In genomic region chr11:370087-370941, GRCh38 we compare ENCODE assay signal across 8 cellular contexts. TPM values are rescaled to one million over a fixed set of nuclear protein-coding genes. Genes with fewer than 3 reads are reported as not detected.
DNase-seq lines count a peak whose midpoint lies in the region; ATAC-seq, FAIRE-seq and TF ChIP-seq lines count a peak whose summit lies in the region.

No MANE protein-coding gene starts in this region.

- DNase-seq in A549 (ENCODE audit: low read depth in 1 of 2, low spot score in 1 of 2), result no peak
- DNase-seq in GM19239 (ENCODE audit: insufficient read length, low spot score), result peak; percentile 31
- DNase-seq in astrocyte of the cerebellum (ENCODE audit: low read depth), result no peak
- DNase-seq in kidney epithelial cell (ENCODE audit: low read depth), result no peak
- DNase-seq in NCI-H1694 (lab: John Stamatoyannopoulos, UW), result no peak
- DNase-seq in NCI-H1417 treated with DMSO at 0.1 percent for 48 hours (lab: John Stamatoyannopoulos, UW), result no peak

- CTCF ChIA-PET in A549 (lab: Yijun Ruan, JAX), result interaction anchor here (1.3 to 2.9 kb wide), 3 partner anchors 8 to 149 kb away, joined by 3 to 10 read pairs (median 8); no protein-coding TSS in a partner anchor

- no peak for TF ChIP-seq CTCF in A549 (IDR thresholded peaks at IDR 0.05)
- TF ChIP-seq CTCF in astrocyte of the cerebellum (IDR thresholded peaks at IDR 0.05; ENCODE audit: low read depth, low read length, missing control alignments), result peak; percentile 6
- no peak for TF ChIP-seq CTCF in kidney epithelial cell (IDR thresholded peaks at IDR 0.05; ENCODE audit: insufficient read depth, low read length, poor library complexity, severe bottlenecking)

- no peaks in the 10 kb centered on the region for H3K9me3 ChIP-seq in A549

- POLR2A ChIA-PET in A549 (lab: Yijun Ruan, JAX), result interaction anchor here (0.6 kb wide), 1 partner anchor 136 kb away, joined by 3 read pairs; no protein-coding TSS in a partner anchor

- peak overlapping the region; percentile 44 to 89; a peak in 4 of 6 replicates for H3K27ac ChIP-seq in A549

- peak overlapping the region; percentile 60 for H3K4me3 ChIP-seq in A549
- H3K4me3 ChIP-seq in astrocyte of the cerebellum (ENCODE audit: low read depth, low read length), result peak overlapping the region; percentile 58
- peak overlapping the region; percentile 45 for H3K4me3 ChIP-seq in kidney epithelial cell (ENCODE audit: low read depth, low read length)

- no peak for TF ChIP-seq EP300 in A549 (IDR thresholded peaks at IDR 0.05)

- peaks cover 39% of the 10 kb centered on the region for H3K27me3 ChIP-seq in kidney epithelial cell (ENCODE audit: control insufficient read depth, insufficient read depth, low read length)

- peak overlapping the region; percentile 71 for H3K4me2 ChIP-seq in A549

- peaks cover 16% of the 10 kb centered on the region; the same call in 2 of the 3 replicates for H3K4me1 ChIP-seq in A549

- 58% methylated on average over 23 of the region's 40 CpGs for WGBS in A549 (ENCODE audit: missing lambda C conversion rate)

- ATAC-seq in A549 (0 out of 6 replicates have a peak, but pooled peaks of 1 of the 2 experiments have one; percentile 3), HG03378 (IDR thresholded peaks at IDR 0.05; ENCODE audit: unreplicated experiment) (no peak), GM21515 (IDR thresholded peaks at IDR 0.05; ENCODE audit: unreplicated experiment) (no peak)

- no peak for TF ChIP-seq POLR2A in A549 (IDR thresholded peaks at IDR 0.05; ENCODE audit: low read length)

- no peaks in the 10 kb centered on the region for H3K36me3 ChIP-seq in kidney epithelial cell (ENCODE audit: control insufficient read depth, insufficient read depth, low read length)

- no peak for TF ChIP-seq RAD21 in A549 (conservative IDR thresholded peaks at IDR 0.05 in 1 of 2, IDR thresholded peaks at IDR 0.05 in 1 of 2)

- FAIRE-seq in A549 (lab: Jason Lieb, UNC) (no peak), GM19239 (lab: Jason Lieb, UNC) (no peak)

- in situ Hi-C loops in astrocyte of the cerebellum (cut with HindIII; ENCODE audit: low sequenced_read_pairs), result no loop called here

TF ChIP-seq in A549, 52 proteins besides CTCF, POLR2A, EP300 and RAD21:
- TF ChIP-seq BCL3 (IDR thresholded peaks at IDR 0.05) (no peak), GATA3 (IDR thresholded peaks at IDR 0.05; ENCODE audit: borderline replicate concordance) (no peak), SMC3 (IDR thresholded peaks at IDR 0.05) (no peak), RNF2 (IDR thresholded peaks at IDR 0.05; ENCODE audit: borderline replicate concordance, low read depth) (no peak)

RNA-seq across cellular contexts. Expression of gene B4GALNT4, which starts 1.0 kb away (rescaled TPM):
- polyA plus RNA-seq in A549 (2011; rRNA removed), result 5.1 and 5.3 TPM in 2 replicates
- 27.5 and 33.3 TPM in 2 replicates for polyA plus RNA-seq in A549 (2012; cell fraction: cytosol; rRNA removed)
- polyA plus RNA-seq in A549 (2012; cell fraction: nucleus; rRNA removed), result 143 and 178 TPM in 2 replicates
- 20.4 to 28.0 TPM (median 27.5 TPM) in 3 replicates for polyA plus RNA-seq in A549 (2017; fragmentation: RNase III; extraction: RNeasy Plus Mini Kit Qiagen cat#74134 plus additional on column Dnase treatment)
- 2.2 and 2.6 TPM in 2 replicates for polyA minus RNA-seq in A549 (2011; rRNA and poly(A)+ RNA removed)
- total RNA-seq in kidney epithelial cell, result 24.2 and 31.6 TPM in 2 replicates

RNA-seq across cellular contexts. Expression of gene PKP3, which starts 23.7 kb away (rescaled TPM):
- 12.1 and 13.9 TPM in 2 replicates for polyA plus RNA-seq in A549 (2011; rRNA removed)
- polyA plus RNA-seq in A549 (2012; cell fraction: cytosol; rRNA removed), result 29.6 and 41.7 TPM in 2 replicates
- 51.5 and 77.9 TPM in 2 replicates for polyA plus RNA-seq in A549 (2012; cell fraction: nucleus; rRNA removed)
- 22.3 to 25.9 TPM (median 23.4 TPM) in 3 replicates for polyA plus RNA-seq in A549 (2017; fragmentation: RNase III; extraction: RNeasy Plus Mini Kit Qiagen cat#74134 plus additional on column Dnase treatment)
- 21.8 and 27.1 TPM in 2 replicates for polyA minus RNA-seq in A549 (2011; rRNA and poly(A)+ RNA removed)
- total RNA-seq in kidney epithelial cell, result 23.9 and 24.9 TPM in 2 replicates

RNA-seq across cellular contexts. Expression of gene SIGIRR, which starts 44.5 kb away (rescaled TPM):
- polyA plus RNA-seq in A549 (2011; rRNA removed) (27.7 and 27.8 TPM in 2 replicates), A549 (2017; fragmentation: RNase III; extraction: RNeasy Plus Mini Kit Qiagen cat#74134 plus additional on column Dnase treatment) (56.6 to 66.4 TPM (median 58.6 TPM) in 3 replicates)
- polyA plus RNA-seq in A549 (2012; cell fraction: cytosol; rRNA removed), result 72.5 and 84.6 TPM in 2 replicates
- 85.6 and 86.4 TPM in 2 replicates for polyA plus RNA-seq in A549 (2012; cell fraction: nucleus; rRNA removed)
- polyA minus RNA-seq in A549 (2011; rRNA and poly(A)+ RNA removed), result 5.3 and 13.2 TPM in 2 replicates
- 98.4 and 113 TPM in 2 replicates for total RNA-seq in kidney epithelial cell

RNA-seq across cellular contexts. Expression of gene IFITM3, which starts 49.7 kb away (rescaled TPM):
- polyA plus RNA-seq in A549 (2011; rRNA removed), result 8.6 and 10.8 TPM in 2 replicates
- 8.4 and 9.0 TPM in 2 replicates for polyA plus RNA-seq in A549 (2012; cell fraction: cytosol; rRNA removed)
- polyA plus RNA-seq in A549 (2012; cell fraction: nucleus; rRNA removed), result 5.0 and 5.5 TPM in 2 replicates
- 8.3 to 13.5 TPM (median 11.3 TPM) in 3 replicates for polyA plus RNA-seq in A549 (2017; fragmentation: RNase III; extraction: RNeasy Plus Mini Kit Qiagen cat#74134 plus additional on column Dnase treatment)
- polyA minus RNA-seq in A549 (2011; rRNA and poly(A)+ RNA removed), result 15.9 and 20.7 TPM in 2 replicates
- 93.7 and 125 TPM in 2 replicates for total RNA-seq in kidney epithelial cell

RNA-seq across cellular contexts. Expression of gene IFITM1, which starts 56.5 kb away (rescaled TPM):
- polyA plus RNA-seq in A549 (2011; rRNA removed), result 1.7 and 2.4 TPM in 2 replicates
- polyA plus RNA-seq in A549 (2012; cell fraction: cytosol; rRNA removed), result 0.41 and 0.44 TPM in 2 replicates
- polyA plus RNA-seq in A549 (2012; cell fraction: nucleus; rRNA removed), result 0.21 and 0.22 TPM in 2 replicates
- polyA plus RNA-seq in A549 (2017; fragmentation: RNase III; extraction: RNeasy Plus Mini Kit Qiagen cat#74134 plus additional on column Dnase treatment), result 0.14 to 0.16 TPM in 2 of 3 replicates, not detected in the other
- polyA minus RNA-seq in A549 (2011; rRNA and poly(A)+ RNA removed), result 1.6 and 2.0 TPM in 2 replicates
- total RNA-seq in kidney epithelial cell, result 38.2 and 42.4 TPM in 2 replicates
